10 cellular contexts compared by ENCODE assay signal in the genomic region with DNA sequence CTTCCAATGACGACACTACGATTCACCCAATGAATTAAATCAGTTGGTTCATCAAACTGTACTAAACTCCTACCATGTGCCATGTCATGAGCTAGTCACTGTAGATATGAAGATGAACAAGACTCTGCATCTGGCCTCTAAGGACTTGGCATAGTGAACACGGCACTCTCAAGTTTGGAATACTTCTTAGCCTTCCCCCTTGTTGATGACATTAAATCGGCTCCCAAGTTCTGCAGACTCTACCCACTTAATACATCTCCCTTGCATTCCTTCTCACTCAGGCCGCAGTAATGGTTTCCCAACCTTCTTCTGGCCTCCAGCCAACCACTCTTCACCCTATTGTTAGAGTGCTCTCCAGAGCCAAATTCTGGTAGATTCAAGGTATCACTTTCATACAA.
A peak's percentile ranks its signal among the peaks of the same experiment; 100 is the strongest.
DNase-seq lines count a peak whose midpoint lies in the region; ATAC-seq, FAIRE-seq and TF ChIP-seq lines count a peak whose summit lies in the region.
"Had no signal": no experiment of that assay in that cellular context is flagged by ENCODE, and none has a peak within 500 bp of the region (broad histone marks: within the 10 kb centered on the region; RNA-seq: fewer than 3 reads in every experiment).

No MANE protein-coding gene starts in this region.

- POLR2A ChIA-PET in T-cell (lab: Charles Lee), result no interaction called here

- peak overlapping the region; percentile 74 to 84 for H3K27ac Mint-ChIP-seq in T-cell

- no peak overlapping the region for H3K27ac ChIP-seq in right atrium auricular region
- H3K27ac ChIP-seq: tibial nerve had no signal

- H3K4me3 Mint-ChIP-seq in T-cell, result peak overlapping the region in 1 of 3 donors; percentile 41

- ATAC-seq in left ventricle myocardium superior (peak; percentile 28), T-cell (replicated peaks in 1 of 4) (no peak), GM21526 (IDR thresholded peaks at IDR 0.05; ENCODE audit: low FRiP score, unreplicated experiment) (no peak)

- CTCF ChIA-PET in T-cell (lab: Charles Lee), result no interaction called here

- in situ Hi-C loops in HAP-1 (cut with MboI; ENCODE audit: low sequenced_read_pairs), result no loop called here

- H3K9me3 Mint-ChIP-seq in T-cell, result no peaks in the 10 kb centered on the region

- H3K4me1 ChIP-seq in right atrium auricular region (peaks cover 0 to 9% of the 10 kb centered on the region in 2 donors), HAP-1 (no peaks in the 10 kb centered on the region)

- H3K27me3 ChIP-seq in right atrium auricular region (no peaks in the 10 kb centered on the region), HAP-1 (ENCODE audit: low read depth) (no peaks in the 10 kb centered on the region)
- H3K27me3 ChIP-seq: tibial nerve had no signal

- intact Hi-C loops in left ventricle myocardium superior (cut with micrococcal nuclease), result no loop called here

- no peak for TF ChIP-seq CTCF in right atrium auricular region (IDR thresholded peaks at IDR 0.05)

- peaks cover 11% of the 10 kb centered on the region for H3K36me3 Mint-ChIP-seq in T-cell

- H3K36me3 ChIP-seq in right atrium auricular region (no peaks in the 10 kb centered on the region), HAP-1 (replicated peaks) (no peaks in the 10 kb centered on the region)

- H3K9me3 ChIP-seq in right atrium auricular region, result no peaks in the 10 kb centered on the region
- H3K9me3 ChIP-seq in HAP-1, result no peaks in the 10 kb centered on the region
- H3K9me3 ChIP-seq: tibial nerve had no signal

- no peaks in the 10 kb centered on the region for H3K27me3 Mint-ChIP-seq in T-cell

- FAIRE-seq in urothelium cell line (lab: Jason Lieb, UNC), result no peak

- H3K4me1 Mint-ChIP-seq in T-cell, result peaks cover 33 to 41% (median 38%) of the 10 kb centered on the region in 3 donors

- DNase-seq in left ventricle myocardium superior (no peak), right atrium auricular region (ENCODE audit: low spot score) (no peak), T-cell (no peak), fibroblast of peridontal ligament (ENCODE audit: extremely low read depth) (peak; percentile 74), urothelium cell line (ENCODE audit: low spot score) (peak; percentile 30), HAP-1 (ENCODE audit: low spot score in 2 of 2) (no peak), NCI-H524 (lab: John Stamatoyannopoulos, UW) (no peak)
- DNase-seq: DMS153 had no signal

- no peak overlapping the region for H3K4me3 ChIP-seq in right atrium auricular region
- no peak overlapping the region for H3K4me3 ChIP-seq in HAP-1
- H3K4me3 ChIP-seq: tibial nerve had no signal

Comparison
In these comparisons a context has a peak if more than half of its experiments do, and no peak if none do; other contexts are left out.
1. DNase-seq: peak in fibroblast of peridontal ligament (single experiment) and urothelium cell line (single experiment); none in left ventricle myocardium superior (single experiment), right atrium auricular region (single experiment), T-cell (0 of 34), HAP-1 (0 of 2) and NCI-H524 (0 of 2).